In the genomic region with DNA sequence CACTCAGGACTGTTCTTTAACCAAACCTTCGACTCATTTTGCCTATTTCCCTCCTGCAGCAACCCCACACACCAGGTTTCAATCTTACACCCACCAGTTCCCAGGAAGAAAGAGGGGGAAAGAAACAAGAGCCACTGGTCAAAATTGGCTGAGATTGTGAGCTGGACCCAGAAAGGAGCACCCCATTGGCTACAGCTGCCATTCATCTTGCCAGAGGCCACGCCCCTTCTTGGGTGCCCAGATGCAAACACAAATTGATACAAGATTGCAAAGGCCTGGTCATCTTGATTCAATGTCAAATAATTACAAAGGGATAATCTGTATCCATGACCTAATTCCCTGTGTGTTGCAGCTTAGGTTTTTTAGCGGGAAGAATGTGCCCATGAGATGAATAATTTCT, we compare ENCODE assay signal across 1 cellular context.
TF ChIP-seq lines count a peak whose summit lies in the region.

No MANE protein-coding gene starts in this region.

TF ChIP-seq in K562, 482 proteins besides CTCF, POLR2A, EP300 and RAD21 (continued from another document):
- TF ChIP-seq, protein P1, sequence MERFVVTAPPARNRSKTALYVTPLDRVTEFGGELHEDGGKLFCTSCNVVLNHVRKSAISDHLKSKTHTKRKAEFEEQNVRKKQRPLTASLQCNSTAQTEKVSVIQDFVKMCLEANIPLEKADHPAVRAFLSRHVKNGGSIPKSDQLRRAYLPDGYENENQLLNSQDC (CRISPR knock-in tag; IDR thresholded peaks at IDR 0.05): no peak
- TF ChIP-seq HSF4 (CRISPR knock-in tag; IDR thresholded peaks at IDR 0.05; ENCODE audit: borderline replicate concordance): no peak
